Comparison of ENCODE assay signal across 8 cellular contexts in the genomic region with DNA sequence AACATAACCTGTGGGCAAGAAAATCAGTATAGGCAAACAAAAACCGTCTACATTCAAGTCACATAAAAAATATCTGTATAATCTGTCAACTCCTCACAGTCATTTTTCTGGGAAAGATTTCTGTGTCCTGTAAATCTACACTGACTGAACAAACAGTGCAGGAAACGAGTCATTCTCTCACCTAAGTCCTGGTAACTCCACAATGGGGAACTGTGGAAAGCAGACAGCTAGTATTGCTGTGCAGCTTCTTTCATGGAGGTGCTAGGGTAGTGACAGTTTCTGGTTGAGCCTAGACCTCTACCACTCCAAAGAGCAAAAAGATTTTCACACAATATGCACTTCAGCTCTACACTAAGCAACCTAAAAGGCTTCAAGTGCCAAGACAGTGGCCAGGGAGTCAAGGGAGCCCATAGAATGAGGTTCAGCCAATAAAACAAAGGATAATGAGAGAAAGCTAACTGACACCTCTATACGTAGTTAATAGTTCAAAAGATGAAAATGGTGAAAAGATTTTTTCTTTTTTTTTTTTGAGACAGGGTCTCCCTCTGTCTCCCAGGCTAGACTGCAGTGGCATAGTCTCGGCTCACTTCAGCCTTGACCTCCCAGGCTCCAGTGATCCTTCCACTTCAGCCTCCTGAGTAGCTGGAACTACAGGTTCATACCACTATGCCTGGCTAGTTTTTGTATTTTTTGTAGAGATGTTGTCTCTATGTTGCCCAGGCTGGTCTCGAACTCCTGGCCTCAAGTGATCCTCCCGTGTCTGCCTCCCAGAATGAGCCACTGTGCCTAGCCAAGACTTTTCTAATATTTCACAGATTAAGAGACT. TPM values are rescaled to one million over a fixed set of nuclear protein-coding genes. Genes with fewer than 3 reads are reported as not detected.
DNase-seq lines count a peak whose midpoint lies in the region; ATAC-seq lines count a peak whose summit lies in the region.

No MANE protein-coding gene starts in this region.

- no peak overlapping the region for H3K23ac ChIP-seq in mesenchymal stem cell (ENCODE audit: low read length in 2 of 2)

- H4K20me1 ChIP-seq in BLaER1 treated with 17β-estradiol and CSF1 and Interleukin-3, amounts not matched to agents 10 nM and 100 nM, result peaks cover 94 to 99% (median 97%) of the 10 kb centered on the region in 11 experiments

- H2BK5ac ChIP-seq in mesenchymal stem cell (ENCODE audit: low read depth, low read length, poor library complexity, severe bottlenecking), result no peak overlapping the region

- DNase-seq in HT-29 (ENCODE audit: low spot score), result peak; percentile 26
- no peak for DNase-seq in activated naive CD8-positive, alpha-beta T cell treated with anti-CD3 and anti-CD28 coated beads, Interleukin-2, amount 10 ng/mL, durations not matched to agents 7 days and 5 days
- no peak for DNase-seq in mesenchymal stem cell
- DNase-seq in germinal center (ENCODE audit: low spot score), result no peak
- DNase-seq in T1000 (lab: John Stamatoyannopoulos, UW), result no peak
- DNase-seq in head of caudate nucleus, result no peak
- no peak for DNase-seq in NCI-H82 (lab: John Stamatoyannopoulos, UW)

- no peaks in the 10 kb centered on the region for H3K27me3 ChIP-seq in BLaER1 treated with 17β-estradiol and CSF1 and Interleukin-3, amounts not matched to agents 10 nM and 100 nM
- no peaks in the 10 kb centered on the region for H3K27me3 ChIP-seq in mesenchymal stem cell (ENCODE audit: control insufficient read depth in 1 of 2, insufficient read depth in 1 of 2, low read length in 2 of 2)

- H2BK15ac ChIP-seq in mesenchymal stem cell (ENCODE audit: low read depth, poor library complexity, severe bottlenecking), result no peak overlapping the region

- H3K36me3 Mint-ChIP-seq in activated naive CD8-positive, alpha-beta T cell treated with anti-CD3 and anti-CD28 coated beads, Interleukin-2, amount 10 ng/mL, durations not matched to agents 7 days and 5 days, result peaks cover 47% of the 10 kb centered on the region

- H3K18ac ChIP-seq in mesenchymal stem cell (ENCODE audit: low read depth in 1 of 2, low read length in 2 of 2), result peak overlapping the region in 1 of 2 experiments; percentile 62

- H3K4me3 Mint-ChIP-seq in activated naive CD8-positive, alpha-beta T cell treated with anti-CD3 and anti-CD28 coated beads, Interleukin-2, amount 10 ng/mL, durations not matched to agents 7 days and 5 days, result peak overlapping the region; percentile 97

- H3K4me3 ChIP-seq in BLaER1 treated with 17β-estradiol and CSF1 and Interleukin-3, amounts not matched to agents 10 nM and 100 nM, result peak overlapping the region in 4 of 10 experiments; percentile 6 to 35 (median 16); a peak in 3 of 20 replicates
- peak overlapping the region in 1 of 2 experiments; percentile 59 for H3K4me3 ChIP-seq in mesenchymal stem cell (ENCODE audit: insufficient read depth in 1 of 2, low read depth in 1 of 2, low read length in 2 of 2)

- H2BK12ac ChIP-seq in mesenchymal stem cell (ENCODE audit: low read length in 2 of 2), result no peak overlapping the region

- peaks cover 82 to 90% (median 87%) of the 10 kb centered on the region in 10 experiments for H3K4me1 ChIP-seq in BLaER1 treated with 17β-estradiol and CSF1 and Interleukin-3, amounts not matched to agents 10 nM and 100 nM
- peaks cover 10% of the 10 kb centered on the region for H3K4me1 ChIP-seq in mesenchymal stem cell (ENCODE audit: control insufficient read depth, insufficient read depth, low read depth, low read length)

- peaks cover 0 to 28% (median 8%) of the 10 kb centered on the region in 11 experiments; a peak in 10 of 22 replicates for H3K36me3 ChIP-seq in BLaER1 treated with 17β-estradiol and CSF1 and Interleukin-3, amounts not matched to agents 10 nM and 100 nM
- peaks cover 0 to 10% of the 10 kb centered on the region in 2 experiments for H3K36me3 ChIP-seq in mesenchymal stem cell (ENCODE audit: control insufficient read depth in 1 of 2, insufficient read depth in 2 of 2, low read depth in 1 of 2, low read length in 2 of 2)

- POLR2A ChIA-PET in activated naive CD8-positive, alpha-beta T cell treated with anti-CD3 and anti-CD28 coated beads, Interleukin-2, amount 10 ng/mL, durations not matched to agents 7 days and 5 days (lab: Charles Lee), result interaction anchor here (0.6 to 14.4 kb wide), 5 partner anchors 10 to 48 kb away, joined by 4 to 319 read pairs (median 39); no protein-coding TSS in a partner anchor

- peak overlapping the region in 10 of 11 experiments; percentile 33 to 75 (median 64); a peak in 20 of 22 replicates for H3K27ac ChIP-seq in BLaER1 treated with 17β-estradiol and CSF1 and Interleukin-3, amounts not matched to agents 10 nM and 100 nM
- peak overlapping the region; percentile 53 for H3K27ac ChIP-seq in mesenchymal stem cell (ENCODE audit: low read length, poor library complexity, severe bottlenecking)

- WGBS in mesenchymal stem cell, result 70% methylated on average over 3 of the region's 6 CpGs

- H4K91ac ChIP-seq in mesenchymal stem cell (ENCODE audit: low read length), result no peak overlapping the region

- no peak overlapping the region for H3K4ac ChIP-seq in mesenchymal stem cell (ENCODE audit: low read depth in 1 of 2, low read length in 2 of 2)

- peak overlapping the region; percentile 43 to 99 (median 88) for H3K4me2 ChIP-seq in BLaER1 treated with 17β-estradiol and CSF1 and Interleukin-3, amounts not matched to agents 10 nM and 100 nM
- H3K4me2 ChIP-seq in mesenchymal stem cell (ENCODE audit: low read length, poor library complexity, severe bottlenecking), result no peak overlapping the region

- H4K8ac ChIP-seq in mesenchymal stem cell (ENCODE audit: low read length), result no peak overlapping the region

- H3K79me1 ChIP-seq in mesenchymal stem cell (replicated peaks; ENCODE audit: low read length, poor library complexity, severe bottlenecking), result no peaks in the 10 kb centered on the region

- intact Hi-C loops in head of caudate nucleus (cut with DNase I), result no loop called here

- H2BK120ac ChIP-seq in mesenchymal stem cell (ENCODE audit: low read depth, low read length), result no peak overlapping the region

- H2AFZ ChIP-seq in mesenchymal stem cell (ENCODE audit: low read depth, low read length), result no peak overlapping the region

- ATAC-seq in activated naive CD8-positive, alpha-beta T cell treated with anti-CD3 and anti-CD28 coated beads, Interleukin-2, amount 10 ng/mL, durations not matched to agents 7 days and 5 days (ENCODE audit: low read depth), result no peak

- peaks cover 68% of the 10 kb centered on the region for H3K4me1 Mint-ChIP-seq in activated naive CD8-positive, alpha-beta T cell treated with anti-CD3 and anti-CD28 coated beads, Interleukin-2, amount 10 ng/mL, durations not matched to agents 7 days and 5 days

- no peak overlapping the region for H3K14ac ChIP-seq in mesenchymal stem cell (ENCODE audit: low read length in 2 of 2)

- no peaks in the 10 kb centered on the region for H3K27me3 Mint-ChIP-seq in activated naive CD8-positive, alpha-beta T cell treated with anti-CD3 and anti-CD28 coated beads, Interleukin-2, amount 10 ng/mL, durations not matched to agents 7 days and 5 days

- H3K27ac Mint-ChIP-seq in activated naive CD8-positive, alpha-beta T cell treated with anti-CD3 and anti-CD28 coated beads, Interleukin-2, amount 10 ng/mL, durations not matched to agents 7 days and 5 days, result peak overlapping the region; percentile 89

- no peaks in the 10 kb centered on the region for H3K9me3 Mint-ChIP-seq in activated naive CD8-positive, alpha-beta T cell treated with anti-CD3 and anti-CD28 coated beads, Interleukin-2, amount 10 ng/mL, durations not matched to agents 7 days and 5 days

- H3K9ac ChIP-seq in BLaER1 treated with 17β-estradiol and CSF1 and Interleukin-3, amounts not matched to agents 10 nM and 100 nM, result peak overlapping the region in 9 of 11 experiments; percentile 6 to 53 (median 24); a peak in 12 of 22 replicates
- peak overlapping the region; percentile 70 for H3K9ac ChIP-seq in mesenchymal stem cell (ENCODE audit: low read length)

- H2AK5ac ChIP-seq in mesenchymal stem cell (ENCODE audit: low read length, severe bottlenecking), result no peak overlapping the region

- H3K9me3 ChIP-seq in BLaER1 treated with 17β-estradiol and CSF1 and Interleukin-3, amounts not matched to agents 10 nM and 100 nM (replicated peaks in 1 of 11), result no peaks in the 10 kb centered on the region
- H3K9me3 ChIP-seq in mesenchymal stem cell (ENCODE audit: control insufficient read depth, low read length), result no peaks in the 10 kb centered on the region

RNA-seq across cellular contexts. Expression of a gene that starts 5.5 kb away (rescaled TPM):
- total RNA-seq in HT-29 (2014; rRNA removed; shearing (Covaris generic)), result 198 and 218 TPM in 2 replicates
- 100 to 1,000 TPM; 356 to 363 TPM for total RNA-seq in activated naive CD8-positive, alpha-beta T cell treated with anti-CD3 and anti-CD28 coated beads, Interleukin-2, amount 10 ng/mL, durations not matched to agents 7 days and 5 days
- 541 TPM for polyA plus RNA-seq in mesenchymal stem cell (2013, experiment 1 of 2)
- polyA plus RNA-seq in mesenchymal stem cell (2013, experiment 2 of 2), result 563 TPM
